ENCODE assay signal across 22 cellular contexts in genomic region chr2:15780912-15781574, GRCh38.
DNase-seq lines count a peak whose midpoint lies in the region; ATAC-seq, FAIRE-seq and TF ChIP-seq lines count a peak whose summit lies in the region.
"Had no signal": no experiment of that assay in that cellular context is flagged by ENCODE, and none has a peak within 500 bp of the region (broad histone marks: within the 10 kb centered on the region; RNA-seq: fewer than 3 reads in every experiment).

No MANE protein-coding gene starts in this region.

- intact Hi-C loops in Caco-2 (cut with micrococcal nuclease; ENCODE audit: unreplicated experiment) = loop anchor here (5.0 to 10.0 kb wide), 3 partner anchors 161 to 726 kb away; partner anchors contain the start of gene MYCN
- intact Hi-C loops in GM12878 (cut with micrococcal nuclease; ENCODE audit: unreplicated experiment) = no loop called here

- ATAC-seq in GM12878 (peak; percentile 41; the same call in 2 of the 3 replicates), GM19452 (IDR thresholded peaks at IDR 0.05; ENCODE audit: unreplicated experiment) (no peak)
- ATAC-seq: activated CD4-positive, alpha-beta T cell treated with anti-CD3 and anti-CD28 coated beads for 36 hours; activated naive CD8-positive, alpha-beta T cell treated with anti-CD3 and anti-CD28 coated beads, Interleukin-2, amount 50 U/mL, for 24 hours; stimulated activated naive B cell treated with anti-CD40 and anti-IgM and Interleukin-4, amounts not matched to agents 10 μg/mL and 1 μg/mL and 100 μg/mL, for 72 hours had no signal

- H3K4me2 ChIP-seq in GM12878 (ENCODE audit: control insufficient read depth, insufficient read depth) (no peak overlapping the region), neural progenitor cell (no peak overlapping the region)

- peaks cover 55% of the 10 kb centered on the region for H3K4me1 ChIP-seq in Caco-2
- H3K4me1 ChIP-seq in GM12878 (ENCODE audit: control insufficient read depth, insufficient read depth, low read length) = no peaks in the 10 kb centered on the region
- peaks cover 12% of the 10 kb centered on the region for H3K4me1 ChIP-seq in neural progenitor cell

- H3K9me3 Mint-ChIP-seq in Caco-2 (ENCODE audit: unreplicated experiment) = no peaks in the 10 kb centered on the region
- no peaks in the 10 kb centered on the region for H3K9me3 Mint-ChIP-seq in neural progenitor cell
- H3K9me3 Mint-ChIP-seq: activated naive CD8-positive, alpha-beta T cell treated with anti-CD3 and anti-CD28 coated beads, Interleukin-2, amount 50 U/mL, for 24 hours; stimulated activated naive B cell treated with anti-CD40 and anti-IgM and Interleukin-4, amounts not matched to agents 10 μg/mL and 1 μg/mL and 100 μg/mL, for 72 hours; T-helper 1 cell treated with Interleukin-12 subunit alpha and Interleukin-12 subunit beta and Interleukin-4 antibody, amounts not matched to agents 30 μg/mL and 1 μg/mL, for 36 hours had no signal

- TF ChIP-seq EP300 in GM12878 (IDR thresholded peaks at IDR 0.05; ENCODE audit: borderline replicate concordance in 1 of 2, control insufficient read depth in 1 of 2, low read depth in 2 of 2, low read length in 2 of 2) = no peak

- WGBS in GM12878 (ENCODE audit: insufficient coverage, insufficient replicate concordance, low lambda C conversion rate, missing lambda C conversion rate) = 25% methylated on average over 9 of the region's 9 CpGs

- no peak overlapping the region for H3K9ac ChIP-seq in GM12878 (ENCODE audit: control insufficient read depth, insufficient read depth, low read length)
- H3K9ac ChIP-seq in neural progenitor cell = no peak overlapping the region

- H3K9me3 ChIP-seq in Caco-2 = no peaks in the 10 kb centered on the region
- H3K9me3 ChIP-seq in GM12878 (replicated peaks; ENCODE audit: control insufficient read depth, insufficient read depth, low read length) = no peaks in the 10 kb centered on the region
- no peaks in the 10 kb centered on the region for H3K9me3 ChIP-seq in neural progenitor cell (ENCODE audit: low read depth)
- H3K9me3 ChIP-seq: thoracic aorta had no signal

- SMC1A ChIA-PET in GM12878 (lab: Charles Lee; ENCODE audit: uncharacterized antibody, unreplicated experiment) = no interaction called here

- H3K79me2 ChIP-seq in GM12878 (ENCODE audit: control insufficient read depth, insufficient read depth, low read length) (no peaks in the 10 kb centered on the region), neural progenitor cell (ENCODE audit: low read depth) (no peaks in the 10 kb centered on the region)

- H3K27ac ChIP-seq in GM12878 (ENCODE audit: control insufficient read depth, insufficient read depth) (no peak overlapping the region), neural progenitor cell (no peak overlapping the region)
- H3K27ac ChIP-seq: RWPE1, thoracic aorta had no signal

- TF ChIP-seq RAD21 in GM12878 (IDR thresholded peaks at IDR 0.05; ENCODE audit: insufficient read depth, low read depth, low read length) = no peak

- TF ChIP-seq CTCF in Caco-2 (IDR thresholded peaks at IDR 0.05; ENCODE audit: insufficient read depth in 1 of 2, low read depth in 1 of 2, low read length in 1 of 2, severe bottlenecking in 1 of 2, unreplicated experiment in 1 of 2) (peak in 1 of 2 experiments; percentile 30), GM12872 (IDR thresholded peaks at IDR 0.05; ENCODE audit: insufficient read depth, low read depth, low read length) (0 out of 3 replicates have a peak, but pooled peaks have one; percentile 25), GM12878 (IDR thresholded peaks at IDR 0.05 in 2 of 3, conservative IDR thresholded peaks at IDR 0.05 in 1 of 3; ENCODE audit: control insufficient read depth in 2 of 3, extremely low read depth in 1 of 3, insufficient read depth in 1 of 3, low read depth in 3 of 3, low read length in 3 of 3) (no peak), neural progenitor cell (IDR thresholded peaks at IDR 0.05) (peak; percentile 29)

- H3K27ac Mint-ChIP-seq in Caco-2 (ENCODE audit: unreplicated experiment) (peak overlapping the region; percentile 17), neural progenitor cell (peak overlapping the region; percentile 59)
- H3K27ac Mint-ChIP-seq: activated CD4-positive, alpha-beta T cell treated with anti-CD3 and anti-CD28 coated beads for 36 hours; activated naive CD8-positive, alpha-beta T cell treated with anti-CD3 and anti-CD28 coated beads, Interleukin-2, amount 50 U/mL, for 24 hours; stimulated activated naive B cell treated with anti-CD40 and anti-IgM and Interleukin-4, amounts not matched to agents 10 μg/mL and 1 μg/mL and 100 μg/mL, for 72 hours; T-helper 1 cell treated with Interleukin-12 subunit alpha and Interleukin-12 subunit beta and Interleukin-4 antibody, amounts not matched to agents 30 μg/mL and 1 μg/mL, for 36 hours had no signal

- H3K27me3 ChIP-seq in Caco-2 (replicated peaks; ENCODE audit: control insufficient read depth, insufficient read depth, low read length) (no peaks in the 10 kb centered on the region), GM12878 (replicated peaks in 1 of 2; ENCODE audit: control insufficient read depth in 2 of 2, insufficient read depth in 2 of 2, low read length in 1 of 2) (no peaks in the 10 kb centered on the region; a peak in 1 of 4 replicates), neural progenitor cell (no peaks in the 10 kb centered on the region)

- TF ChIP-seq POLR2A in GM12878 (IDR thresholded peaks at IDR 0.05; ENCODE audit: low read depth, low read length) = no peak

- no peaks in the 10 kb centered on the region for H3K27me3 Mint-ChIP-seq in Caco-2 (ENCODE audit: insufficient read depth, unreplicated experiment)
- H3K27me3 Mint-ChIP-seq in neural progenitor cell (ENCODE audit: insufficient read depth, low read depth) = peaks cover 13% of the 10 kb centered on the region
- H3K27me3 Mint-ChIP-seq: stimulated activated naive B cell treated with anti-CD40 and anti-IgM and Interleukin-4, amounts not matched to agents 10 μg/mL and 1 μg/mL and 100 μg/mL, for 72 hours had no signal

- in situ Hi-C loops in GM12878 (cut with MboI) = no loop called here

- H3K4me3 Mint-ChIP-seq in Caco-2 (ENCODE audit: unreplicated experiment) (no peak overlapping the region), neural progenitor cell (no peak overlapping the region)
- H3K4me3 Mint-ChIP-seq: activated CD4-positive, alpha-beta T cell treated with anti-CD3 and anti-CD28 coated beads for 36 hours; activated naive CD8-positive, alpha-beta T cell treated with anti-CD3 and anti-CD28 coated beads, Interleukin-2, amount 50 U/mL, for 24 hours; stimulated activated naive B cell treated with anti-CD40 and anti-IgM and Interleukin-4, amounts not matched to agents 10 μg/mL and 1 μg/mL and 100 μg/mL, for 72 hours; T-helper 1 cell treated with Interleukin-12 subunit alpha and Interleukin-12 subunit beta and Interleukin-4 antibody, amounts not matched to agents 30 μg/mL and 1 μg/mL, for 36 hours had no signal

- H2AFZ ChIP-seq in GM12878 (ENCODE audit: control insufficient read depth, low read depth, low read length) (no peak overlapping the region), neural progenitor cell (replicated peaks) (no peak overlapping the region)

- BruUV-seq in Caco-2 (replicated peaks; lab: Mats Ljungman, UMichigan) (no TSS peak), GM12878 (replicated peaks; lab: Mats Ljungman, UMichigan) (no TSS peak)

- H3F3A ChIP-seq in neural progenitor cell (ENCODE audit: low read depth) = peaks cover 4% of the 10 kb centered on the region

- peak in 1 of 2 experiments; percentile 32 for DNase-seq in Caco-2
- DNase-seq in GM12878 (ENCODE audit: low read depth, low spot score) = no peak
- DNase-seq in neural progenitor cell (ENCODE audit: low spot score) = peak; percentile 21
- DNase-seq in COR-L47 (lab: John Stamatoyannopoulos, UW) = no peak
- DNase-seq in GOT3 (lab: John Stamatoyannopoulos, UW) = no peak
- DNase-seq: activated CD4-positive, alpha-beta T cell treated with anti-CD3 and anti-CD28 coated beads for 36 hours; activated gamma-delta T cell treated with Interleukin-2 at 50 U/mL for 16 hours; activated naive CD8-positive, alpha-beta T cell treated with anti-CD3 and anti-CD28 coated beads, Interleukin-2, amount 50 U/mL, for 24 hours; activated T-cell treated with anti-CD3 and anti-CD28 coated beads, Interleukin-2, amount 50 U/mL, for 1 hour; DMS79 treated with DMSO at 0.1 percent for 48 hours; KBM-7; MM.1S; NCI-H1436; NCI-H446 treated with DMSO at 0.1 percent for 48 hours; stimulated activated CD4-positive, alpha-beta T cell treated with anti-CD3 and anti-CD28 coated beads, Interleukin-4, amount 100 ng/mL, for 1 hour; stimulated activated naive B cell treated with anti-CD40 and anti-IgM and Interleukin-4, amounts not matched to agents 10 μg/mL and 1 μg/mL and 100 μg/mL, for 72 hours had no signal

- H3K4me3 ChIP-seq in Caco-2 (ENCODE audit: low read depth, low read length) = no peak overlapping the region
- no peak overlapping the region for H3K4me3 ChIP-seq in GM12878
- H3K4me3 ChIP-seq in neural progenitor cell = no peak overlapping the region
- H3K4me3 ChIP-seq: thoracic aorta had no signal

- CTCF ChIA-PET in Caco-2 (lab: Charles Lee) (interaction anchor here (0.7 to 1.0 kb wide), 2 partner anchors 15 to 58 kb away, joined by 3 read pairs; no protein-coding TSS in a partner anchor), GM12878 (lab: Yijun Ruan, JAX) (no interaction called here)

- H3K4me1 Mint-ChIP-seq in Caco-2 (ENCODE audit: low read depth, unreplicated experiment) = peaks cover 55% of the 10 kb centered on the region
- peaks cover 26% of the 10 kb centered on the region for H3K4me1 Mint-ChIP-seq in neural progenitor cell
- H3K4me1 Mint-ChIP-seq: activated CD4-positive, alpha-beta T cell treated with anti-CD3 and anti-CD28 coated beads for 36 hours; activated naive CD8-positive, alpha-beta T cell treated with anti-CD3 and anti-CD28 coated beads, Interleukin-2, amount 50 U/mL, for 24 hours; stimulated activated naive B cell treated with anti-CD40 and anti-IgM and Interleukin-4, amounts not matched to agents 10 μg/mL and 1 μg/mL and 100 μg/mL, for 72 hours had no signal

- no peaks in the 10 kb centered on the region for H3K36me3 Mint-ChIP-seq in Caco-2 (ENCODE audit: insufficient read depth, unreplicated experiment)
- H3K36me3 Mint-ChIP-seq in neural progenitor cell = no peaks in the 10 kb centered on the region
- H3K36me3 Mint-ChIP-seq: stimulated activated naive B cell treated with anti-CD40 and anti-IgM and Interleukin-4, amounts not matched to agents 10 μg/mL and 1 μg/mL and 100 μg/mL, for 72 hours had no signal

- H3K36me3 ChIP-seq in Caco-2 (ENCODE audit: control insufficient read depth, insufficient read depth, low read length) (no peaks in the 10 kb centered on the region), GM12878 (ENCODE audit: control insufficient read depth in 2 of 2, insufficient read depth in 2 of 2, low read length in 1 of 2) (no peaks in the 10 kb centered on the region), neural progenitor cell (no peaks in the 10 kb centered on the region)
- H3K36me3 ChIP-seq: thoracic aorta had no signal

- no peak for FAIRE-seq in GM12878 (lab: Jason Lieb, UNC)
- FAIRE-seq: GM12892 had no signal

- POLR2A ChIA-PET in Caco-2 (lab: Charles Lee) (interaction anchor here (2.2 kb wide), 1 partner anchor 33 kb away, joined by 5 read pairs; no protein-coding TSS in a partner anchor), GM12878 (lab: Charles Lee) (no interaction called here)

- RAD21 ChIA-PET in GM12878 (lab: Charles Lee; ENCODE audit: unreplicated experiment) = no interaction called here

- no peaks in the 10 kb centered on the region for H4K20me1 ChIP-seq in GM12878 (ENCODE audit: control insufficient read depth, insufficient read depth)
- H4K20me1 ChIP-seq in neural progenitor cell (ENCODE audit: low read depth) = no peaks in the 10 kb centered on the region

Comparison
In these comparisons a context has a peak if more than half of its experiments do, and no peak if none do; other contexts are left out.
1. CTCF ChIP-seq: peak in GM12872 (single experiment) and neural progenitor cell (single experiment); none in GM12878 (0 of 3).